ENCODE assay signal across 2 cellular contexts in genomic region chr6:89952361-89952680, GRCh38.
TF ChIP-seq lines count a peak whose summit lies in the region.

No MANE protein-coding gene starts in this region.

TF ChIP-seq in SK-N-SH treated with all-trans-retinoic acid at 6 μM for 48 hours, 23 proteins besides CTCF, POLR2A, EP300 and RAD21:
- TF ChIP-seq TOX (CRISPR knock-in tag; IDR thresholded peaks at IDR 0.05; ENCODE audit: borderline replicate concordance) = no peak
- no peak for TF ChIP-seq ZNF565 (CRISPR knock-in tag; conservative IDR thresholded peaks at IDR 0.05; ENCODE audit: low read depth)
- TF ChIP-seq CSDC2 (CRISPR knock-in tag; IDR thresholded peaks at IDR 0.05) = no peak
- TF ChIP-seq ZNF8 (CRISPR knock-in tag; IDR thresholded peaks at IDR 0.05) = no peak
- no peak for TF ChIP-seq ARNTL (CRISPR knock-in tag; IDR thresholded peaks at IDR 0.05; ENCODE audit: borderline replicate concordance, low read depth)
- no peak for TF ChIP-seq PPARA (CRISPR knock-in tag; IDR thresholded peaks at IDR 0.05; ENCODE audit: borderline replicate concordance)
- TF ChIP-seq ZNF70 (CRISPR knock-in tag; IDR thresholded peaks at IDR 0.05) = no peak
- no peak for TF ChIP-seq GLIS3 (CRISPR knock-in tag; IDR thresholded peaks at IDR 0.05)
- TF ChIP-seq POU6F1 (CRISPR knock-in tag; IDR thresholded peaks at IDR 0.05; ENCODE audit: borderline replicate concordance, low read depth) = no peak
- no peak for TF ChIP-seq CSRNP3 (CRISPR knock-in tag; IDR thresholded peaks at IDR 0.05)
- no peak for TF ChIP-seq TSHZ2 (CRISPR knock-in tag; IDR thresholded peaks at IDR 0.05)
- TF ChIP-seq PATZ1 (CRISPR knock-in tag; IDR thresholded peaks at IDR 0.05; ENCODE audit: borderline replicate concordance) = no peak
- TF ChIP-seq OSR1 (CRISPR knock-in tag; IDR thresholded peaks at IDR 0.05) = no peak
- TF ChIP-seq BACH2 (CRISPR knock-in tag; IDR thresholded peaks at IDR 0.05; ENCODE audit: borderline replicate concordance) = no peak
- TF ChIP-seq RARB (CRISPR knock-in tag; IDR thresholded peaks at IDR 0.05) = no peak
- TF ChIP-seq ZFP30 (CRISPR knock-in tag; IDR thresholded peaks at IDR 0.05) = no peak
- TF ChIP-seq SNAI2 (CRISPR knock-in tag; IDR thresholded peaks at IDR 0.05) = no peak

TF ChIP-seq in SK-N-SH, 30 proteins besides CTCF, POLR2A, EP300 and RAD21:
- no peak for TF ChIP-seq POLR2AphosphoS5 (IDR thresholded peaks at IDR 0.05; ENCODE audit: low read depth, low read length)
- TF ChIP-seq CHD2 (IDR thresholded peaks at IDR 0.05; ENCODE audit: low read length, partially characterized antibody) = no peak
- TF ChIP-seq TAF1 (IDR thresholded peaks at IDR 0.05; ENCODE audit: borderline replicate concordance, low read depth, low read length) = no peak
- TF ChIP-seq RXRA (IDR thresholded peaks at IDR 0.05; ENCODE audit: borderline replicate concordance, low read depth) = no peak
- no peak for TF ChIP-seq RCOR1 (IDR thresholded peaks at IDR 0.05; ENCODE audit: low read length)
- no peak for TF ChIP-seq ELF1 (IDR thresholded peaks at IDR 0.05)
- TF ChIP-seq EZH2phosphoT487 (IDR thresholded peaks at IDR 0.05; ENCODE audit: borderline replicate concordance, low read depth) = no peak
- no peak for TF ChIP-seq FOXM1 (IDR thresholded peaks at IDR 0.05; ENCODE audit: low read depth)
- TF ChIP-seq FOSL2 (IDR thresholded peaks at IDR 0.05; ENCODE audit: borderline replicate concordance, low read depth) = no peak
- no peak for TF ChIP-seq FOXJ3 (CRISPR knock-in tag; IDR thresholded peaks at IDR 0.05)
- no peak for TF ChIP-seq USF1 (IDR thresholded peaks at IDR 0.05; ENCODE audit: borderline replicate concordance, low read depth)
- TF ChIP-seq NFIC (IDR thresholded peaks at IDR 0.05; ENCODE audit: borderline replicate concordance) = no peak
- TF ChIP-seq JUND (IDR thresholded peaks at IDR 0.05) = no peak
- no peak for TF ChIP-seq MEF2A (IDR thresholded peaks at IDR 0.05; ENCODE audit: borderline replicate concordance, low read depth)
- TF ChIP-seq YY1 (IDR thresholded peaks at IDR 0.05; ENCODE audit: low read depth) = no peak
- TF ChIP-seq MAX (IDR thresholded peaks at IDR 0.05; ENCODE audit: low read depth) = no peak
TF ChIP-seq in SK-N-SH: peak in this region for 0.
